In genomic region chr21:44568667-44569556, GRCh38 we compare ENCODE assay signal across 1 cellular context.
TF ChIP-seq lines count a peak whose summit lies in the region.

No MANE protein-coding gene starts in this region.

TF ChIP-seq in K562, 482 proteins besides CTCF, POLR2A, EP300 and RAD21 (continued from another document):
- TF ChIP-seq TFAP4 (CRISPR knock-in tag; IDR thresholded peaks at IDR 0.05; ENCODE audit: borderline replicate concordance), result peak; percentile 54; the same call in 1 of the 2 replicates
- 0 out of 2 replicates have a peak, but pooled peaks have one; percentile 33 for TF ChIP-seq MYC (IDR thresholded peaks at IDR 0.05; ENCODE audit: low read depth, low read length)
- no peak for TF ChIP-seq MYC (CRISPR knock-in tag; IDR thresholded peaks at IDR 0.05; ENCODE audit: borderline replicate concordance, low read depth)
- TF ChIP-seq MAX (CRISPR knock-in tag; IDR thresholded peaks at IDR 0.05), result peak; percentile 40; the same call in 1 of the 2 replicates
- TF ChIP-seq ZBTB11 (CRISPR knock-in tag; IDR thresholded peaks at IDR 0.05), result peak in 2 of 3 experiments; percentile 51 to 65; a peak in 2 of 6 replicates
- TF ChIP-seq MGA (IDR thresholded peaks at IDR 0.05), result peak; percentile 90
- no peak for TF ChIP-seq BRCA1 (IDR thresholded peaks at IDR 0.05)
- TF ChIP-seq BRCA1 (CRISPR knock-in tag; IDR thresholded peaks at IDR 0.05), result no peak
- peak; percentile 67 for TF ChIP-seq ETV1 (tag; conservative IDR thresholded peaks at IDR 0.05; ENCODE audit: low read depth)
- TF ChIP-seq ZNF511 (CRISPR knock-in tag; IDR thresholded peaks at IDR 0.05), result 0 out of 2 replicates have a peak, but pooled peaks have one; percentile 29
- no peak for TF ChIP-seq HMG20B (CRISPR knock-in tag; IDR thresholded peaks at IDR 0.05)
- no peak for TF ChIP-seq CCAR2 (IDR thresholded peaks at IDR 0.05; ENCODE audit: low read depth, low read length)
- TF ChIP-seq CHCHD3 (CRISPR knock-in tag; IDR thresholded peaks at IDR 0.05), result no peak
- TF ChIP-seq GABPA (tag; conservative IDR thresholded peaks at IDR 0.05; ENCODE audit: low read depth), result peak; percentile 86
